1 cellular context compared by ENCODE assay signal in the genomic region with DNA sequence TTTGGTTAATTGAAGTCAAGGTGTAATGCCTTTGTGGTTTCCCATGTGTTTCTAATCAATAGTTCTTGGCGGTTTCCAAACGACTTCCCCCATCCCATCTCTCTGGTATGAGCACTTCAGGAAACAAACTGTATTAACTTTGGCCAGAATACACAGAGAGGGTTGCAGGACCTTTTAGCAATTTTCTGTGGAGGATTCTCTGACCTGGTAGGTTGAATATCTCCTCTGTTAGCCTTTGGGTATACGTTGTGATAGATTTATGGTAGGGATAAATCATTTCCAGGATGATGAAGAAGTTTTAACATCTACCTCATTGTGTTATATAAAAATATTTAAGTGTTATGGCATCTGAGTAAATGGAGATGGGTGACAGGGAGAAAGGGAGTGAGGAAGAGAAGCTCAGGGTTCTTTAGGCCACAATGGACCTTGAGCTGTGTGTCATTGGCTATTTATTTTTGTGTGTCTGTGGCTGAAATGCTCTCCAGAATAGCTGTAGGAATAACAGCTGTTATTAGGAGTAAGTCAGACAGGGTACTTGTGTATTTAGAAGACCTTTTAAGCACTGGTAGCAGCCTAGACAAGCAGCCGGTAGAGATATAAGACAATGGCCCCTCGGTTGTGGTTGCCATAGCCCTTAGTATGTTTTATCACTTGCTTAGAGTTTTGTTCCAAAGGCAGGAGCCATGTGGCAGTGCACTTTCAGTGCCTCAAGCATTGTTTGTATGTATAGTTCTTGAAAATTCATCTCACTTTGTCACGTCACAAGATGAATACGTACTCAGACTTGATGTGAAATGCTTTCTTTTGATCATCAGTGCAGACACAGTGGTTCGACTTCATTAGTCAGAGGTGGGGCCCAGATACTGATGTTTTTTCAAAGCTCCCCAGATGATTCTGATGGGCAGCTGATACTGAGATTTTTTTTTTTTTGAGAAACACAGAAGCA.
TF ChIP-seq lines count a peak whose summit lies in the region.

No MANE protein-coding gene starts in this region.

TF ChIP-seq in H1, 55 proteins besides CTCF, POLR2A, EP300 and RAD21:
- TF ChIP-seq SRF (IDR thresholded peaks at IDR 0.05; ENCODE audit: low read depth, low read length) (no peak), PHF8 (conservative IDR thresholded peaks at IDR 0.05; ENCODE audit: low read depth, low read length) (no peak)
- TF ChIP-seq, protein P1, sequence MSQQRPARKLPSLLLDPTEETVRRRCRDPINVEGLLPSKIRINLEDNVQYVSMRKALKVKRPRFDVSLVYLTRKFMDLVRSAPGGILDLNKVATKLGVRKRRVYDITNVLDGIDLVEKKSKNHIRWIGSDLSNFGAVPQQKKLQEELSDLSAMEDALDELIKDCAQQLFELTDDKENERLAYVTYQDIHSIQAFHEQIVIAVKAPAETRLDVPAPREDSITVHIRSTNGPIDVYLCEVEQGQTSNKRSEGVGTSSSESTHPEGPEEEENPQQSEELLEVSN (IDR thresholded peaks at IDR 0.05) = no peak
